In genomic region chr6:144151010-144151727, GRCh38 we compare ENCODE assay signal across 8 cellular contexts. TPM values are rescaled to one million over a fixed set of nuclear protein-coding genes. Genes with fewer than 3 reads are reported as not detected.
A peak's percentile ranks its signal among the peaks of the same experiment; 100 is the strongest.
DNase-seq lines count a peak whose midpoint lies in the region; ATAC-seq and TF ChIP-seq lines count a peak whose summit lies in the region.

No MANE protein-coding gene starts in this region.

- intact Hi-C loops in CD8-positive, alpha-beta T cell (cut with DNase I, micrococcal nuclease), result loop anchor here (2.0 to 10.0 kb wide), 10 partner anchors 54 to 699 kb away; partner anchors contain the start of genes SF3B5 (in 2 of the 2), ADAT2 (in 1 of the 2) and PEX3 (in 1 of the 2)

- peak; percentile 32 for TF ChIP-seq CTCF in CD8-positive, alpha-beta T cell (IDR thresholded peaks at IDR 0.05)

- POLR2A ChIA-PET in CD8-positive, alpha-beta T cell (lab: Charles Lee), result interaction anchor here (0.6 to 1.6 kb wide), 6 partner anchors 13 to 1261 kb away, joined by 3 to 5 read pairs (median 3); partner anchors contain the start of gene SF3B5

- no peaks in the 10 kb centered on the region for H3K27me3 ChIP-seq in CD8-positive, alpha-beta T cell (ENCODE audit: insufficient read depth, low read length)
- H3K27me3 ChIP-seq in duodenal mucosa (ENCODE audit: control insufficient read depth in 1 of 2, insufficient read depth in 2 of 2, low read length in 2 of 2) (peaks cover 3% of the 10 kb centered on the region in 2 donors), muscle layer of colon (ENCODE audit: control insufficient read depth in 1 of 2, insufficient read depth in 2 of 2, low read length in 2 of 2) (no peaks in the 10 kb centered on the region)

- peaks cover 23% of the 10 kb centered on the region for H3K4me1 Mint-ChIP-seq in CD8-positive, alpha-beta T cell (ENCODE audit: low read depth)

- peaks cover 7% of the 10 kb centered on the region for H3K36me3 Mint-ChIP-seq in CD8-positive, alpha-beta T cell

- H3K27ac Mint-ChIP-seq in CD8-positive, alpha-beta T cell, result peak overlapping the region; percentile 95

- no peaks in the 10 kb centered on the region for H3K27me3 Mint-ChIP-seq in CD8-positive, alpha-beta T cell (ENCODE audit: low read depth)

- H3K27ac ChIP-seq in CD8-positive, alpha-beta T cell (ENCODE audit: low read depth, low read length), result peak overlapping the region; percentile 66
- H3K27ac ChIP-seq in duodenal mucosa (ENCODE audit: low read depth, low read length), result peak overlapping the region; percentile 20
- no peak overlapping the region for H3K27ac ChIP-seq in muscle layer of colon (ENCODE audit: low read depth, low read length)

- H3K4me3 Mint-ChIP-seq in CD8-positive, alpha-beta T cell, result peak overlapping the region; percentile 94

- no peak for TF ChIP-seq RAD21 in Ishikawa (IDR thresholded peaks at IDR 0.05; ENCODE audit: low read depth)

- CTCF ChIA-PET in CD8-positive, alpha-beta T cell (lab: Charles Lee), result interaction anchor here (1.1 to 2.0 kb wide), 3 partner anchors 8 to 72 kb away, joined by 3 to 8 read pairs (median 4); no protein-coding TSS in a partner anchor

- peak overlapping the region; percentile 71 for H3K4me3 ChIP-seq in CD8-positive, alpha-beta T cell (ENCODE audit: low read depth, low read length)
- H3K4me3 ChIP-seq in duodenal mucosa (ENCODE audit: low read depth in 1 of 2, low read length in 2 of 2) (peak overlapping the region; percentile 67 to 86), muscle layer of colon (ENCODE audit: low read depth in 1 of 2, low read length in 2 of 2) (peak overlapping the region; percentile 66 to 71)

- no peak for TF ChIP-seq EP300 in Ishikawa (IDR thresholded peaks at IDR 0.05; ENCODE audit: borderline replicate concordance)

- peak; percentile 80 for ATAC-seq in CD8-positive, alpha-beta T cell
- ATAC-seq in GM21515 (IDR thresholded peaks at IDR 0.05; ENCODE audit: unreplicated experiment), result peak; percentile 56

- H3K9ac ChIP-seq in duodenal mucosa (ENCODE audit: low read depth in 1 of 2, low read length in 2 of 2) (peak overlapping the region; percentile 40 to 54), muscle layer of colon (ENCODE audit: low read length) (peak overlapping the region; percentile 65)

- no peaks in the 10 kb centered on the region for H3K9me3 Mint-ChIP-seq in CD8-positive, alpha-beta T cell

- no peaks in the 10 kb centered on the region for H3K9me3 ChIP-seq in CD8-positive, alpha-beta T cell (ENCODE audit: low read length)
- H3K9me3 ChIP-seq in duodenal mucosa (ENCODE audit: control insufficient read depth in 1 of 2, low read length in 2 of 2) (no peaks in the 10 kb centered on the region), muscle layer of colon (ENCODE audit: low read length) (no peaks in the 10 kb centered on the region)

- peaks cover 5% of the 10 kb centered on the region for H3K4me1 ChIP-seq in CD8-positive, alpha-beta T cell (ENCODE audit: insufficient read depth, low read length)
- H3K4me1 ChIP-seq in duodenal mucosa (ENCODE audit: control insufficient read depth in 1 of 2, insufficient read depth in 2 of 2, low read length in 2 of 2) (peaks cover 0 to 6% of the 10 kb centered on the region in 2 donors), muscle layer of colon (ENCODE audit: insufficient read depth, low read length) (peaks cover 11% of the 10 kb centered on the region)

- peak; percentile 10 to 72 (median 48) for DNase-seq in CD8-positive, alpha-beta T cell
- DNase-seq in activated CD4-positive, alpha-beta T cell treated with anti-CD3 and anti-CD28 coated beads for 24 hours (ENCODE audit: low read depth in 2 of 2), result peak; percentile 21 to 46
- peak in 5 of 6 experiments; percentile 6 to 75 (median 59) for DNase-seq in stimulated activated naive CD4-positive, alpha-beta T cell (lab: John Stamatoyannopoulos, UW)
- no peak for DNase-seq in NCI-H2227 treated with DMSO at 0.1 percent for 48 hours (lab: John Stamatoyannopoulos, UW)

- H3K36me3 ChIP-seq in CD8-positive, alpha-beta T cell (ENCODE audit: insufficient read depth, low read length), result no peaks in the 10 kb centered on the region
- H3K36me3 ChIP-seq in duodenal mucosa (ENCODE audit: control insufficient read depth in 1 of 2, insufficient read depth in 2 of 2, low read length in 2 of 2), result no peaks in the 10 kb centered on the region
- H3K36me3 ChIP-seq in muscle layer of colon (ENCODE audit: insufficient read depth, low read length), result no peaks in the 10 kb centered on the region

TF ChIP-seq in Ishikawa, 13 proteins besides CTCF, POLR2A, EP300 and RAD21:
- TF ChIP-seq CREB1 (IDR thresholded peaks at IDR 0.05; ENCODE audit: low read depth) (no peak), TEAD4 (IDR thresholded peaks at IDR 0.05) (no peak), YY1 (IDR thresholded peaks at IDR 0.05; ENCODE audit: low read depth) (no peak), MAX (IDR thresholded peaks at IDR 0.05) (peak; percentile 44; the same call in 1 of the 2 replicates), NFIC (IDR thresholded peaks at IDR 0.05) (no peak)

RNA-seq across cellular contexts. Expression of gene STX11, which starts 0.9 kb away (rescaled TPM):
- total RNA-seq in CD8-positive, alpha-beta T cell, result 10 to 100 TPM; 17.7 to 18.9 TPM

RNA-seq across cellular contexts. Expression of gene SF3B5, which starts 55.8 kb away (rescaled TPM):
- 100 to 1,000 TPM; 167 to 171 TPM for total RNA-seq in CD8-positive, alpha-beta T cell
